8 cellular contexts compared by ENCODE assay signal in genomic region chr18:35582310-35582682, GRCh38. TPM values are rescaled to one million over a fixed set of nuclear protein-coding genes. Genes with fewer than 3 reads are reported as not detected.
DNase-seq lines count a peak whose midpoint lies in the region; ATAC-seq and TF ChIP-seq lines count a peak whose summit lies in the region.

No MANE protein-coding gene starts in this region.

- H3K27ac ChIP-seq in WERI-Rb-1 (no peak overlapping the region), hepatocyte (peak overlapping the region; percentile 89)

- peaks cover 55% of the 10 kb centered on the region for H3K79me2 ChIP-seq in hepatocyte

- peak overlapping the region; percentile 65 for H3K4me3 Mint-ChIP-seq in stimulated activated effector memory CD8-positive, alpha-beta T cell treated with anti-CD3 and anti-CD28 coated beads, Interleukin-12 subunit alpha, Interleukin-12 subunit beta, amount 100 ng/mL, for 72 hours

- H3K9me3 Mint-ChIP-seq in stimulated activated effector memory CD8-positive, alpha-beta T cell treated with anti-CD3 and anti-CD28 coated beads, Interleukin-12 subunit alpha, Interleukin-12 subunit beta, amount 100 ng/mL, for 72 hours = no peaks in the 10 kb centered on the region

- DNase-seq in DMS79 treated with DMSO at 0.1 percent for 48 hours (lab: John Stamatoyannopoulos, UW) = peak; percentile 24
- no peak for DNase-seq in DMS79 (lab: John Stamatoyannopoulos, UW)
- no peak for DNase-seq in WERI-Rb-1
- DNase-seq in hepatocyte (ENCODE audit: low spot score) = no peak
- DNase-seq in stimulated activated effector memory CD8-positive, alpha-beta T cell treated with anti-CD3 and anti-CD28 coated beads, Interleukin-12 subunit alpha, Interleukin-12 subunit beta, amount 100 ng/mL, for 72 hours (ENCODE audit: low spot score in 2 of 2) = no peak
- no peak for DNase-seq in HPDE6-E6E7 (ENCODE audit: extremely low spot score)

- H3K27me3 ChIP-seq in WERI-Rb-1 (ENCODE audit: insufficient read depth, low read depth, severe bottlenecking) (no peaks in the 10 kb centered on the region), hepatocyte (no peaks in the 10 kb centered on the region)

- TF ChIP-seq CTCF in WERI-Rb-1 (IDR thresholded peaks at IDR 0.05; ENCODE audit: low read depth, low read length) (no peak), hepatocyte (IDR thresholded peaks at IDR 0.05; ENCODE audit: poor library complexity) (no peak)

- peak overlapping the region; percentile 86 for H3K4me2 ChIP-seq in hepatocyte

- H3K4me1 Mint-ChIP-seq in stimulated activated effector memory CD8-positive, alpha-beta T cell treated with anti-CD3 and anti-CD28 coated beads, Interleukin-12 subunit alpha, Interleukin-12 subunit beta, amount 100 ng/mL, for 72 hours = peaks cover 44% of the 10 kb centered on the region

- H3K36me3 ChIP-seq in WERI-Rb-1 = no peaks in the 10 kb centered on the region
- H3K36me3 ChIP-seq in hepatocyte (replicated peaks; ENCODE audit: insufficient read depth, low read depth) = no peaks in the 10 kb centered on the region

- no peaks in the 10 kb centered on the region for H3K36me3 Mint-ChIP-seq in stimulated activated effector memory CD8-positive, alpha-beta T cell treated with anti-CD3 and anti-CD28 coated beads, Interleukin-12 subunit alpha, Interleukin-12 subunit beta, amount 100 ng/mL, for 72 hours

- WGBS in hepatocyte (ENCODE audit: low lambda C conversion rate, missing lambda C conversion rate) = 19% methylated on average over 3 of the region's 4 CpGs

- no peak for ATAC-seq in stimulated activated effector memory CD8-positive, alpha-beta T cell treated with anti-CD3 and anti-CD28 coated beads, Interleukin-12 subunit alpha, Interleukin-12 subunit beta, amount 100 ng/mL, for 72 hours
- no peak for ATAC-seq in GM18519 (IDR thresholded peaks at IDR 0.05; ENCODE audit: low FRiP score, unreplicated experiment)
- ATAC-seq in HG03432 (IDR thresholded peaks at IDR 0.05; ENCODE audit: unreplicated experiment) = no peak

- no peak overlapping the region for H2AFZ ChIP-seq in hepatocyte

- H3K4me3 ChIP-seq in WERI-Rb-1 (ENCODE audit: low read depth, low read length) (peak overlapping the region; percentile 78), hepatocyte (peak overlapping the region; percentile 90)

- H3K4me1 ChIP-seq in hepatocyte (ENCODE audit: insufficient read depth) = peaks cover 18% of the 10 kb centered on the region

- H4K20me1 ChIP-seq in hepatocyte (ENCODE audit: insufficient read depth, poor library complexity, severe bottlenecking) = peaks cover 10% of the 10 kb centered on the region

- no peaks in the 10 kb centered on the region for H3K9me2 ChIP-seq in hepatocyte (replicated peaks; ENCODE audit: insufficient read depth)

- peak overlapping the region; percentile 76 for H3K27ac Mint-ChIP-seq in stimulated activated effector memory CD8-positive, alpha-beta T cell treated with anti-CD3 and anti-CD28 coated beads, Interleukin-12 subunit alpha, Interleukin-12 subunit beta, amount 100 ng/mL, for 72 hours

- no peaks in the 10 kb centered on the region for H3K9me3 ChIP-seq in WERI-Rb-1 (ENCODE audit: severe bottlenecking)
- peaks cover 9% of the 10 kb centered on the region for H3K9me3 ChIP-seq in hepatocyte (ENCODE audit: low read depth)

RNA-seq across cellular contexts. Expression of gene GALNT1, which starts 0.8 kb away (rescaled TPM):
- total RNA-seq in hepatocyte = 222 and 231 TPM in 2 replicates
- polyA plus RNA-seq in hepatocyte = 240 and 271 TPM in 2 replicates
